In genomic region chr9:37430841-37431597, GRCh38 we compare ENCODE assay signal across 11 cellular contexts.
DNase-seq lines count a peak whose midpoint lies in the region; ATAC-seq lines count a peak whose summit lies in the region.
"Had no signal": no experiment of that assay in that cellular context is flagged by ENCODE, and none has a peak within 500 bp of the region (broad histone marks: within the 10 kb centered on the region; RNA-seq: fewer than 3 reads in every experiment).

No MANE protein-coding gene starts in this region.

- DNase-seq in NCI-H2227 (lab: John Stamatoyannopoulos, UW; ENCODE audit: unreplicated experiment) (peak; percentile 6), NCI-H2227 treated with DMSO at 0.1 percent for 48 hours (lab: John Stamatoyannopoulos, UW) (no peak), adipocyte (ENCODE audit: low read depth) (no peak), islet precursor cell (peak; percentile 82), GM19238 (ENCODE audit: insufficient read length, low spot score) (no peak), cerebellar nuclear complex (lab: John Stamatoyannopoulos, UW) (no peak)
- DNase-seq in stimulated activated naive B cell treated with anti-CD40 and anti-IgM and Interleukin-4, amounts not matched to agents 10 μg/mL and 1 μg/mL and 100 μg/mL, for 72 hours: no peak
- DNase-seq: activated T-cell treated with anti-CD3 and anti-CD28 coated beads, Interleukin-2, amount 50 U/mL, for 72 hours; SHP77; stimulated activated CD4-positive, alpha-beta T cell treated with anti-CD3 and anti-CD28 coated beads, Interleukin-15, amount 100 ng/mL, for 24 hours had no signal

- no peak overlapping the region for H3K4me3 Mint-ChIP-seq in stimulated activated naive B cell treated with anti-CD40 and anti-IgM and Interleukin-4, amounts not matched to agents 10 μg/mL and 1 μg/mL and 100 μg/mL, for 72 hours
- H3K4me3 Mint-ChIP-seq: activated T-cell treated with anti-CD3 and anti-CD28 coated beads, Interleukin-2, amount 50 U/mL, for 72 hours had no signal

- no peak overlapping the region for H3K4me3 ChIP-seq in adipocyte (ENCODE audit: low read length)

- ATAC-seq in stimulated activated naive B cell treated with anti-CD40 and anti-IgM and Interleukin-4, amounts not matched to agents 10 μg/mL and 1 μg/mL and 100 μg/mL, for 72 hours (replicated peaks): peak; percentile 22 to 34
- no peak for ATAC-seq in HG02852 (IDR thresholded peaks at IDR 0.05; ENCODE audit: unreplicated experiment)

- no peaks in the 10 kb centered on the region for H3K9me3 ChIP-seq in adipocyte (ENCODE audit: control insufficient read depth, low read length)

- peak overlapping the region; percentile 76 for H3K27ac Mint-ChIP-seq in stimulated activated naive B cell treated with anti-CD40 and anti-IgM and Interleukin-4, amounts not matched to agents 10 μg/mL and 1 μg/mL and 100 μg/mL, for 72 hours
- H3K27ac Mint-ChIP-seq: activated T-cell treated with anti-CD3 and anti-CD28 coated beads, Interleukin-2, amount 50 U/mL, for 72 hours had no signal

- H3K27me3 Mint-ChIP-seq in stimulated activated naive B cell treated with anti-CD40 and anti-IgM and Interleukin-4, amounts not matched to agents 10 μg/mL and 1 μg/mL and 100 μg/mL, for 72 hours: no peaks in the 10 kb centered on the region

- no peaks in the 10 kb centered on the region for H3K9me3 Mint-ChIP-seq in stimulated activated naive B cell treated with anti-CD40 and anti-IgM and Interleukin-4, amounts not matched to agents 10 μg/mL and 1 μg/mL and 100 μg/mL, for 72 hours
- H3K9me3 Mint-ChIP-seq: activated T-cell treated with anti-CD3 and anti-CD28 coated beads, Interleukin-2, amount 50 U/mL, for 72 hours had no signal

- H3K36me3 ChIP-seq in adipocyte (ENCODE audit: control insufficient read depth, insufficient read depth, low read length, severe bottlenecking): peaks cover 86% of the 10 kb centered on the region

- peaks cover 23 to 53% of the 10 kb centered on the region in 2 donors for H3K4me1 Mint-ChIP-seq in stimulated activated naive B cell treated with anti-CD40 and anti-IgM and Interleukin-4, amounts not matched to agents 10 μg/mL and 1 μg/mL and 100 μg/mL, for 72 hours

- H3K9ac ChIP-seq in adipocyte (ENCODE audit: low read length): peak overlapping the region; percentile 47

- H3K27me3 ChIP-seq in adipocyte (replicated peaks; ENCODE audit: control insufficient read depth, insufficient read depth, low read length): no peaks in the 10 kb centered on the region

- H3K36me3 Mint-ChIP-seq in stimulated activated naive B cell treated with anti-CD40 and anti-IgM and Interleukin-4, amounts not matched to agents 10 μg/mL and 1 μg/mL and 100 μg/mL, for 72 hours: peaks cover 36 to 64% of the 10 kb centered on the region in 2 donors

- H3K4me1 ChIP-seq in adipocyte (ENCODE audit: control insufficient read depth, insufficient read depth, low read length): peaks cover 42% of the 10 kb centered on the region

Comparison
In these comparisons a context has a peak if more than half of its experiments do, and no peak if none do; other contexts are left out.
1. DNase-seq: peak in NCI-H2227 (single experiment) and islet precursor cell (single experiment); none in NCI-H2227 treated with DMSO at 0.1 percent for 48 hours (single experiment), adipocyte (single experiment), stimulated activated naive B cell treated with anti-CD40 and anti-IgM and Interleukin-4, amounts not matched to agents 10 μg/mL and 1 μg/mL and 100 μg/mL, for 72 hours (single experiment), GM19238 (single experiment) and cerebellar nuclear complex (0 of 2).